8 cellular contexts compared by ENCODE assay signal in genomic region chr10:25017661-25018060, GRCh38. TPM values are rescaled to one million over a fixed set of nuclear protein-coding genes. Genes with fewer than 3 reads are reported as not detected.
A peak's percentile ranks its signal among the peaks of the same experiment; 100 is the strongest.
DNase-seq lines count a peak whose midpoint lies in the region; ATAC-seq and TF ChIP-seq lines count a peak whose summit lies in the region.

No MANE protein-coding gene starts in this region.

- no peaks in the 10 kb centered on the region for H3K79me1 ChIP-seq in H9 (ENCODE audit: insufficient read depth, low read depth, low read length, poor library complexity, severe bottlenecking)

- TF ChIP-seq POLR2A in esophagus muscularis mucosa (IDR thresholded peaks at IDR 0.05; ENCODE audit: low read depth) (no peak), sigmoid colon (IDR thresholded peaks at IDR 0.05) (no peak)

- no peak overlapping the region for H2AK5ac ChIP-seq in H9 (ENCODE audit: insufficient read length, low read length)

- no peaks in the 10 kb centered on the region for H3K27me3 Mint-ChIP-seq in H9 (ENCODE audit: low read depth)

- H3T11ph ChIP-seq in H9 (ENCODE audit: low read length): no peak overlapping the region

- H3K9me3 ChIP-seq in H9 (ENCODE audit: control insufficient read depth, low read depth, low read length) (no peaks in the 10 kb centered on the region), esophagus muscularis mucosa (no peaks in the 10 kb centered on the region), sigmoid colon (no peaks in the 10 kb centered on the region)

- no peak overlapping the region for H2BK5ac ChIP-seq in H9 (ENCODE audit: insufficient read length, low read length)

- H3K18ac ChIP-seq in H9 (ENCODE audit: insufficient read length, low read depth, low read length): no peak overlapping the region

- H2BK12ac ChIP-seq in H9 (ENCODE audit: insufficient read length, low read depth, low read length): no peak overlapping the region

- peaks cover 0 to 5% (median 0%) of the 10 kb centered on the region in 3 experiments; a peak in 3 of 7 replicates for H3K36me3 Mint-ChIP-seq in H9 (ENCODE audit: insufficient read depth in 1 of 3, low read depth in 3 of 3)

- no peaks in the 10 kb centered on the region for H3K79me2 ChIP-seq in H9 (ENCODE audit: insufficient read depth, low read length)

- peak overlapping the region in 3 of 4 donors; percentile 62 to 79 (median 70) for H3K4me3 ChIP-seq in esophagus muscularis mucosa
- peak overlapping the region in 1 of 4 donors; percentile 68 for H3K4me3 ChIP-seq in sigmoid colon

- H3K56ac ChIP-seq in H9 (ENCODE audit: insufficient read length, low read depth, low read length): no peak overlapping the region

- no peak overlapping the region for H4K8ac ChIP-seq in H9 (replicated peaks; ENCODE audit: insufficient read length, low read depth, low read length)

- H2BK20ac ChIP-seq in H9 (ENCODE audit: low read depth, low read length, poor library complexity, severe bottlenecking): no peak overlapping the region

- H3K27ac ChIP-seq in H9 (ENCODE audit: insufficient read length, low read depth, low read length) (no peak overlapping the region), esophagus muscularis mucosa (replicated peaks in 1 of 4) (peak overlapping the region; percentile 74 to 95 (median 91)), sigmoid colon (peak overlapping the region; percentile 86 to 96 (median 91))

- no peaks in the 10 kb centered on the region for H3K4me1 ChIP-seq in H9 (ENCODE audit: insufficient read depth, low read length)
- peaks cover 4 to 22% (median 14%) of the 10 kb centered on the region in 4 donors for H3K4me1 ChIP-seq in esophagus muscularis mucosa
- H3K4me1 ChIP-seq in sigmoid colon: peaks cover 0 to 16% (median 9%) of the 10 kb centered on the region in 4 donors

- H3K36me3 ChIP-seq in esophagus muscularis mucosa (no peaks in the 10 kb centered on the region), sigmoid colon (no peaks in the 10 kb centered on the region)

- ATAC-seq in GM18502 (IDR thresholded peaks at IDR 0.05; ENCODE audit: poor library complexity, unreplicated experiment) (no peak), GM18498 (IDR thresholded peaks at IDR 0.05; ENCODE audit: unreplicated experiment) (no peak)

- H2BK15ac ChIP-seq in H9 (ENCODE audit: low read depth, low read length): no peak overlapping the region

- no peaks in the 10 kb centered on the region for H4K20me1 ChIP-seq in H9 (ENCODE audit: control insufficient read depth, insufficient read depth, insufficient read length)

- H3K23ac ChIP-seq in H9 (ENCODE audit: insufficient read length, low read depth, low read length): no peak overlapping the region

- H3K23me2 ChIP-seq in H9 (ENCODE audit: insufficient read length, low read depth, low read length, poor library complexity, severe bottlenecking): peaks cover 10% of the 10 kb centered on the region

- no peak for TF ChIP-seq CTCF in H9 (conservative IDR thresholded peaks at IDR 0.05)
- no peak for TF ChIP-seq CTCF in esophagus muscularis mucosa (IDR thresholded peaks at IDR 0.05)
- no peak for TF ChIP-seq CTCF in sigmoid colon (IDR thresholded peaks at IDR 0.05)

- H3K14ac ChIP-seq in H9 (ENCODE audit: insufficient read depth, low read length): no peak overlapping the region

- peak overlapping the region; percentile 51 for H3K4me2 ChIP-seq in H9 (ENCODE audit: insufficient read depth, insufficient read length, low read length)

- H3K9ac ChIP-seq in H9 (ENCODE audit: extremely low read depth, insufficient read length, low read length): no peak overlapping the region

- peaks cover 0 to 4% of the 10 kb centered on the region in 2 experiments; a peak in 2 of 5 replicates for H3K9me3 Mint-ChIP-seq in H9

- no peak overlapping the region for H4K91ac ChIP-seq in H9 (ENCODE audit: insufficient read length, low read depth, low read length)

- H3K27me3 ChIP-seq in H9 (ENCODE audit: insufficient read depth, low read length) (no peaks in the 10 kb centered on the region), esophagus muscularis mucosa (no peaks in the 10 kb centered on the region), sigmoid colon (no peaks in the 10 kb centered on the region)

- H3K4me3 Mint-ChIP-seq in H9: peak overlapping the region; percentile 79 to 82

- DNase-seq in H9 (no peak), RKO (ENCODE audit: low spot score) (peak; percentile 55), esophagus muscularis mucosa (ENCODE audit: extremely low spot score) (no peak), sigmoid colon (no peak), NOMO-1 treated with DMSO at 0.1 percent for 48 hours (lab: John Stamatoyannopoulos, UW; ENCODE audit: unreplicated experiment) (no peak), posterior cingulate gyrus (no peak)

- WGBS in H9 (ENCODE audit: extremely low coverage, insufficient read length, low lambda C conversion rate): no CpG with 5 or more reads among the region's 6 CpGs
- WGBS in esophagus muscularis mucosa: 87% methylated on average over 6 of the region's 6 CpGs
- 86 to 94% methylated on average over 6 of the region's 6 CpGs for WGBS in sigmoid colon, 2 donors

- TF ChIP-seq EP300 in esophagus muscularis mucosa (IDR thresholded peaks at IDR 0.05) (no peak), sigmoid colon (IDR thresholded peaks at IDR 0.05) (no peak)

- H2AFZ ChIP-seq in H9 (ENCODE audit: low read length): no peak overlapping the region

- H3K4me1 Mint-ChIP-seq in H9: peaks cover 8 to 11% of the 10 kb centered on the region in 2 experiments

- H3K4ac ChIP-seq in H9 (ENCODE audit: low read depth, low read length): no peak overlapping the region

- H3K27ac Mint-ChIP-seq in H9: peak overlapping the region in 2 of 3 experiments; percentile 98; a peak in 1 of 7 replicates

- no peak overlapping the region for H4K5ac ChIP-seq in H9 (ENCODE audit: insufficient read length, low read depth, low read length)

- intact Hi-C loops in esophagus muscularis mucosa (cut with DNase I): loop anchor here (5.0 kb wide), 1 partner anchor 295 kb away; the partner anchor contains the start of gene ARHGAP21
- intact Hi-C loops in sigmoid colon (cut with DNase I): loop anchor here (2.0 to 10.0 kb wide), 5 partner anchors 65 to 1923 kb away; partner anchors contain the start of genes MSRB2, OTUD1 and PRTFDC1
- intact Hi-C loops in posterior cingulate gyrus (cut with DNase I): loop anchor here (5.0 to 10.0 kb wide), 2 partner anchors 63 to 295 kb away; partner anchors contain the start of genes ARHGAP21 and PRTFDC1

- no peak overlapping the region for H2BK120ac ChIP-seq in H9 (ENCODE audit: low read depth, low read length, poor library complexity, severe bottlenecking)

RNA-seq across cellular contexts. Expression of gene THNSL1, which starts 1.2 kb away (rescaled TPM):
- total RNA-seq in H9 (2021): 3.9 and 4.2 TPM in 2 replicates
- 1 to 10 TPM in 1 of 4 donors, under 1 TPM in 3; 0.65 to 1.1 (median 0.75) TPM for total RNA-seq in esophagus muscularis mucosa
- 1 to 10 TPM in 1 of 4 donors, under 1 TPM in 3; 0.36 to 1.9 (median 0.77) TPM for total RNA-seq in sigmoid colon
- polyA plus RNA-seq in sigmoid colon: 1 to 10 TPM; 1.2 to 2.1 (median 1.2) TPM

RNA-seq across cellular contexts. Expression of gene ENKUR, which starts 1.7 kb away (rescaled TPM):
- total RNA-seq in H9 (2021) (0.26 TPM in 1 of 2 replicates, not detected in the other), esophagus muscularis mucosa (under 1 TPM in 1 of 4 donors, not detected in 3; 0.17 TPM), sigmoid colon (not detected)
- under 1 TPM in 2 of 3 donors, not detected in 1; under 0.01 to 0.60 TPM for polyA plus RNA-seq in sigmoid colon
